25 cellular contexts compared by ENCODE assay signal in genomic region chr6:5550631-5551030, GRCh38.
"Had no signal": no experiment of that assay in that cellular context is flagged by ENCODE, and none has a peak within 500 bp of the region (broad histone marks: within the 10 kb centered on the region; RNA-seq: fewer than 3 reads in every experiment).

No MANE protein-coding gene starts in this region.

- H3K27me3 Mint-ChIP-seq: dendritic cell treated with granulocyte-macrophage colony-stimulating factor and Interleukin-4, amounts not matched to agents 40 ng/mL and 50 ng/mL, for 4 days; naive thymus-derived CD4-positive, alpha-beta T cell; type B pancreatic cell had no signal

- H3K27me3 ChIP-seq: colonic mucosa, gastroesophageal sphincter, heart right ventricle, left lung, sigmoid colon, stomach, thyroid gland had no signal

- H3K4me3 ChIP-seq: colonic mucosa, esophagus squamous epithelium, gastroesophageal sphincter, heart right ventricle, left lung, prostate gland, sigmoid colon, stomach, thyroid gland had no signal

- H3K9me3 ChIP-seq: colonic mucosa, prostate gland, thyroid gland had no signal

- H3K27ac ChIP-seq: colonic mucosa, esophagus squamous epithelium, gastroesophageal sphincter, heart right ventricle, left lung, prostate gland, sigmoid colon, stomach, thyroid gland had no signal

- H3K4me1 ChIP-seq: colonic mucosa, gastroesophageal sphincter, heart right ventricle, left lung, prostate gland, sigmoid colon, stomach, thyroid gland had no signal

- H3K27ac Mint-ChIP-seq: dendritic cell treated with granulocyte-macrophage colony-stimulating factor and Interleukin-4, amounts not matched to agents 40 ng/mL and 50 ng/mL, for 4 days; endodermal cell; naive thymus-derived CD4-positive, alpha-beta T cell; nephron; stimulated activated effector memory CD8-positive, alpha-beta T cell treated with anti-CD3 and anti-CD28 coated beads, Interleukin-12 subunit alpha, Interleukin-12 subunit beta, amount 100 ng/mL, for 72 hours; type B pancreatic cell had no signal

- DNase-seq: colonic mucosa; effector CD8-positive, alpha-beta T cell; endodermal cell; esophagus squamous epithelium; heart right ventricle; hippocampal formation; left cardiac atrium; left lung; mesendoderm; midbrain; naive thymus-derived CD4-positive, alpha-beta T cell; nucleus accumbens; right cardiac atrium; sigmoid colon; stimulated activated CD4-positive, alpha-beta T cell treated with anti-CD3 and anti-CD28 coated beads, Interleukin-2, amount 100 ng/mL, for 24 hours; stimulated activated CD4-positive, alpha-beta T cell treated with anti-CD3 and anti-CD28 coated beads, Interleukin-4, amount 100 ng/mL, for 24 hours; stimulated activated naive CD4-positive, alpha-beta T cell treated with Interleukin-2 at 50 U/mL for 16 hours; stomach; thyroid gland had no signal

- H3K36me3 ChIP-seq: colonic mucosa, prostate gland, sigmoid colon had no signal

- H3K4me3 Mint-ChIP-seq: dendritic cell treated with granulocyte-macrophage colony-stimulating factor and Interleukin-4, amounts not matched to agents 40 ng/mL and 50 ng/mL, for 4 days; endodermal cell; naive thymus-derived CD4-positive, alpha-beta T cell; nephron; stimulated activated effector memory CD8-positive, alpha-beta T cell treated with anti-CD3 and anti-CD28 coated beads, Interleukin-12 subunit alpha, Interleukin-12 subunit beta, amount 100 ng/mL, for 72 hours; type B pancreatic cell had no signal

- H3K4me1 Mint-ChIP-seq: nephron had no signal
